Comparison of ENCODE assay signal across 14 cellular contexts in the genomic region with DNA sequence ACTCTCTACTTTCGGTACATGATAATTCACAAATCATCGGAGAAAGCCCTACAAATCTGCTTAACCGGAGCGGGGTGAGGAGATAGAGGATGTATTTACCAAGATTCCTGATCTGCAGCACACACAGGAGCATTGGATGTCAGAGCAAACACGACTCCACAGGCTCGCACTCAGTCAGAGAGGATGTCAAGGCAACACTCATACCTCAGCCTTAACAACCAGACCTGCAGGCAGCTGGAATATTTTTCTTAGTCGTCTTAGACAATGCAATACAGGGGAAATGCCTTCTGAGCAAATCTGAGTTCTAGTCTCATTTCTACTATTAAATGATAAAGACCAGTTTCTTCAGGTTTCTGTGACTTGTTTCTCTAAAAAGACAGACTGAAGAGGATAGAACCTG.
A peak's percentile ranks its signal among the peaks of the same experiment; 100 is the strongest.
DNase-seq lines count a peak whose midpoint lies in the region; FAIRE-seq and TF ChIP-seq lines count a peak whose summit lies in the region.
"Had no signal": no experiment of that assay in that cellular context is flagged by ENCODE, and none has a peak within 500 bp of the region (broad histone marks: within the 10 kb centered on the region; RNA-seq: fewer than 3 reads in every experiment).

No MANE protein-coding gene starts in this region.

- DNase-seq in DMS53 (lab: John Stamatoyannopoulos, UW), result peak; percentile 90
- DNase-seq in GM12892 (ENCODE audit: insufficient read length), result no peak
- DNase-seq in mesendoderm, result peak; percentile 26
- no peak for DNase-seq in NCI-H187 treated with DMSO at 0.1 percent for 48 hours (lab: John Stamatoyannopoulos, UW)
- no peak for DNase-seq in inferior parietal cortex (ENCODE audit: extremely low spot score)
- no peak for DNase-seq in occipital lobe (lab: John Stamatoyannopoulos, UW)
- DNase-seq: CD8-positive, alpha-beta T cell; COR-L47; GM23248; H9; IMR-90 had no signal

- H2BK120ac ChIP-seq in mesendoderm (ENCODE audit: low read depth, low read length), result no peak overlapping the region

- no peak overlapping the region for H4K8ac ChIP-seq in mesendoderm (ENCODE audit: low read depth, low read length)

- H3K56ac ChIP-seq in mesendoderm (ENCODE audit: low read length), result no peak overlapping the region

- no peaks in the 10 kb centered on the region for H3K36me3 ChIP-seq in mesendoderm (ENCODE audit: control insufficient read depth, insufficient read depth, low read length)

- TF ChIP-seq POLR2A in GM12892 (IDR thresholded peaks at IDR 0.05; ENCODE audit: low read depth, low read length), result no peak

- H3K4ac ChIP-seq in mesendoderm (ENCODE audit: low read depth, low read length), result no peak overlapping the region

- peak overlapping the region; percentile 88 for H3K27ac ChIP-seq in VCaP
- H3K27ac ChIP-seq in mesendoderm (ENCODE audit: low read depth, low read length), result no peak overlapping the region
- H3K27ac ChIP-seq: A549, GM23248 had no signal

- H3K9ac ChIP-seq in mesendoderm (ENCODE audit: low read length), result no peak overlapping the region
- H3K9ac ChIP-seq: GM23248 had no signal

- no peak overlapping the region for H3K18ac ChIP-seq in mesendoderm (ENCODE audit: low read length)

- H3K79me2 ChIP-seq in mesendoderm (ENCODE audit: control insufficient read depth, insufficient read depth, low read length), result no peaks in the 10 kb centered on the region

- no peaks in the 10 kb centered on the region for H3K4me1 ChIP-seq in mesendoderm (ENCODE audit: control insufficient read depth, low read depth, low read length)
- H3K4me1 ChIP-seq: A549 had no signal

- no CpG with 5 or more reads among the region's 7 CpGs for WGBS in mesendoderm (ENCODE audit: extremely low coverage, insufficient coverage, low lambda C conversion rate)

- H3K27me3 ChIP-seq in mesendoderm (ENCODE audit: insufficient read depth, low read length, poor library complexity), result no peaks in the 10 kb centered on the region

- H3K4me3 ChIP-seq in mesendoderm (ENCODE audit: low read length), result no peak overlapping the region
- H3K4me3 ChIP-seq: A549, GM12878, GM23248 had no signal

- H3K79me1 ChIP-seq in mesendoderm (ENCODE audit: low read length), result no peaks in the 10 kb centered on the region

- H2AK5ac ChIP-seq in mesendoderm (ENCODE audit: low read length), result no peak overlapping the region

- FAIRE-seq in GM12892 (lab: Jason Lieb, UNC), result peak; percentile 61
- FAIRE-seq: A549 had no signal

- TF ChIP-seq CTCF in VCaP (conservative IDR thresholded peaks at IDR 0.05), result no peak

- H4K5ac ChIP-seq in mesendoderm (ENCODE audit: low read length), result no peak overlapping the region

- H2BK5ac ChIP-seq in mesendoderm (ENCODE audit: low read length), result no peak overlapping the region

- no peak overlapping the region for H2BK15ac ChIP-seq in mesendoderm (replicated peaks; ENCODE audit: low read depth)

- no peak overlapping the region for H3K23ac ChIP-seq in mesendoderm (ENCODE audit: low read length)

- H3K4me2 ChIP-seq in mesendoderm (ENCODE audit: low read length), result no peak overlapping the region
- H3K4me2 ChIP-seq: A549 had no signal

Comparison
In these comparisons a context has a peak if more than half of its experiments do, and no peak if none do; other contexts are left out.
1. DNase-seq: peak in DMS53 (single experiment) and mesendoderm (single experiment); none in GM12892 (single experiment), NCI-H187 treated with DMSO at 0.1 percent for 48 hours (single experiment), inferior parietal cortex (single experiment) and occipital lobe (single experiment).